ENCODE assay signal across 9 cellular contexts in the genomic region with DNA sequence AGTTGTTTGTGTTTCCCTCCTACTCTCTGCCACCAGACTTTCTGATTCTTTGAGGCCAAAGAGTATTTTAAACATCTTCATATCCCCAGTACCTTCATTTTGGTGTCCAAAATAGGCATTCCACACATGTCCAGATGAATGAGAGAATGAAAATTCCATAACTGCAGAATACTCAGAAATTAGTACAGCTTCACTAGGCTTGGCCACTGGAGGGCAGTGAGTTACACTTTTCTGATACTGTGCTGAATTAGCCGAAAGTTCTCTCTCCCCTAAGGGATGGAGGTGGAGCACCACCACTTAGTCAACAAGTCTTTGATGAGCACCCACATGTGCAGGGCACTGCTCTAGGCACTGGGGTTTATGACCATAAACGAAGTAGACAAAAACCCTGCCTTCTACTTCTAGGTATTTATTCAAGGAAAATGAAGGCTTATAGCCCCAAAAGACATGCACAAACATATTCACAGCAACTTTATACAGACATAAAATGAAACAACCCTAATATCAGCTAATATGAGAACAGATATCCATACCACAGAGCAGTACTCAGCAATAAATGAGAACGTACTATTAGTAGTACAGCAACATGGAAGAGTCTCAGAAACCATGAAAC. TPM values are rescaled to one million over a fixed set of nuclear protein-coding genes. Genes with fewer than 3 reads are reported as not detected.
DNase-seq lines count a peak whose midpoint lies in the region; ATAC-seq, FAIRE-seq and TF ChIP-seq lines count a peak whose summit lies in the region.
"Had no signal": no experiment of that assay in that cellular context is flagged by ENCODE, and none has a peak within 500 bp of the region (broad histone marks: within the 10 kb centered on the region; RNA-seq: fewer than 3 reads in every experiment).

No MANE protein-coding gene starts in this region.

- H3K27ac Mint-ChIP-seq in Calu3 (ENCODE audit: unreplicated experiment) = no peak overlapping the region

- H3K79me2 ChIP-seq in SU-DHL-6 (ENCODE audit: insufficient read depth, low read length) = no peaks in the 10 kb centered on the region

- H2AFZ ChIP-seq in SU-DHL-6 (ENCODE audit: low read depth, low read length, severe bottlenecking) = no peak overlapping the region

- no peaks in the 10 kb centered on the region for H3K36me3 ChIP-seq in SU-DHL-6 (ENCODE audit: low read length)

- H3K4me1 Mint-ChIP-seq in Calu3 (ENCODE audit: low read depth, unreplicated experiment) = no peaks in the 10 kb centered on the region

- H3K9me3 ChIP-seq in SU-DHL-6 (ENCODE audit: insufficient read depth, low read length) = no peaks in the 10 kb centered on the region
- H3K9me3 ChIP-seq: neutrophil had no signal

- TF ChIP-seq CTCF in Calu3 (IDR thresholded peaks at IDR 0.05; ENCODE audit: unreplicated experiment) = peak; percentile 56
- TF ChIP-seq CTCF in SU-DHL-6 (IDR thresholded peaks at IDR 0.05; ENCODE audit: insufficient read depth, low read length, poor library complexity, severe bottlenecking) = peak; percentile 91
- peak; percentile 77 for TF ChIP-seq CTCF in fibroblast of pulmonary artery (IDR thresholded peaks at IDR 0.05; ENCODE audit: low read length, missing control alignments)

- ATAC-seq in sciatic nerve (peak; percentile 66), GM18870 (IDR thresholded peaks at IDR 0.05; ENCODE audit: unreplicated experiment) (no peak), HG02798 (IDR thresholded peaks at IDR 0.05; ENCODE audit: poor library complexity, unreplicated experiment) (no peak)

- no peak for TF ChIP-seq POLR2A in H54 (IDR thresholded peaks at IDR 0.05; ENCODE audit: low read depth, low read length)

- H3K36me3 Mint-ChIP-seq in Calu3 (ENCODE audit: insufficient read depth, unreplicated experiment) = peaks cover 4% of the 10 kb centered on the region

- no peaks in the 10 kb centered on the region for H3F3A ChIP-seq in SU-DHL-6 (ENCODE audit: insufficient read depth)

- no peak overlapping the region for H3K4me3 ChIP-seq in SU-DHL-6 (ENCODE audit: insufficient read depth, low read length, poor library complexity, severe bottlenecking)
- H3K4me3 ChIP-seq in fibroblast of pulmonary artery (replicated peaks; ENCODE audit: low read depth, low read length) = no peak overlapping the region

- no peaks in the 10 kb centered on the region for H3K9me3 Mint-ChIP-seq in Calu3 (ENCODE audit: low read depth, unreplicated experiment)

- peak; percentile 58 for FAIRE-seq in H54 (lab: Jason Lieb, UNC)

- CTCF ChIA-PET in Calu3 (lab: Charles Lee) = interaction anchor here (0.5 kb wide), 1 partner anchor 554 kb away, joined by 3 read pairs; no protein-coding TSS in a partner anchor

- no peak overlapping the region for H3K4me2 ChIP-seq in SU-DHL-6 (ENCODE audit: low read depth, low read length, poor library complexity, severe bottlenecking)

- no peak overlapping the region for H3K27ac ChIP-seq in SU-DHL-6 (ENCODE audit: low read depth, low read length)
- H3K27ac ChIP-seq: neutrophil had no signal

- no peaks in the 10 kb centered on the region for H3K27me3 Mint-ChIP-seq in Calu3 (ENCODE audit: unreplicated experiment)

- no peaks in the 10 kb centered on the region for H3K27me3 ChIP-seq in SU-DHL-6 (ENCODE audit: low read length)
- H3K27me3 ChIP-seq: neutrophil had no signal

- no peaks in the 10 kb centered on the region for H3K9me2 ChIP-seq in SU-DHL-6 (replicated peaks; ENCODE audit: insufficient read depth, low read length)

- H3K9ac ChIP-seq in SU-DHL-6 (ENCODE audit: low read length) = no peak overlapping the region

- BruUV-seq in Calu3 (replicated peaks; lab: Mats Ljungman, UMichigan) = no TSS peak

- H4K20me1 ChIP-seq in SU-DHL-6 (ENCODE audit: low read depth, low read length) = no peaks in the 10 kb centered on the region

- intact Hi-C loops in Calu3 (cut with micrococcal nuclease; ENCODE audit: unreplicated experiment) = no loop called here
- intact Hi-C loops in sciatic nerve (cut with DNase I) = no loop called here

- DNase-seq in Calu3 = peak; percentile 32
- peak; percentile 33 for DNase-seq in H54 (ENCODE audit: insufficient read length, low spot score)
- DNase-seq in fibroblast of pulmonary artery (ENCODE audit: low read depth) = peak; percentile 68
- no peak for DNase-seq in sciatic nerve (ENCODE audit: low spot score)
- DNase-seq in SKM-1 (lab: John Stamatoyannopoulos, UW; ENCODE audit: unreplicated experiment) = no peak

- no peak overlapping the region for H3K4me3 Mint-ChIP-seq in Calu3 (ENCODE audit: low read depth, unreplicated experiment)

RNA-seq across cellular contexts. Expression of a gene that starts 46.1 kb away (rescaled TPM):
- total RNA-seq in Calu3 (2022) (0.99 and 1.5 TPM in 2 replicates), sciatic nerve (1.6 TPM)

RNA-seq across cellular contexts. Expression of a gene that starts 46.4 kb away (rescaled TPM):
- total RNA-seq in Calu3 (2022) = 14.6 and 14.8 TPM in 2 replicates
- total RNA-seq in sciatic nerve = 10.0 TPM

RNA-seq across cellular contexts. Expression of a gene that starts 49.8 kb away (rescaled TPM):
- total RNA-seq in Calu3 (2022) (16.8 and 17.1 TPM in 2 replicates), sciatic nerve (15.7 TPM)

Comparison
In these comparisons a context has a peak if more than half of its experiments do, and no peak if none do; other contexts are left out.
1. DNase-seq: peak in Calu3 (single experiment), H54 (single experiment) and fibroblast of pulmonary artery (single experiment); none in sciatic nerve (single experiment) and SKM-1 (single experiment).
2. Peak in every context shown above with its lines, with median percentiles within 50 percentile points of each other: CTCF ChIP-seq.